11 cellular contexts compared by ENCODE assay signal in the genomic region with DNA sequence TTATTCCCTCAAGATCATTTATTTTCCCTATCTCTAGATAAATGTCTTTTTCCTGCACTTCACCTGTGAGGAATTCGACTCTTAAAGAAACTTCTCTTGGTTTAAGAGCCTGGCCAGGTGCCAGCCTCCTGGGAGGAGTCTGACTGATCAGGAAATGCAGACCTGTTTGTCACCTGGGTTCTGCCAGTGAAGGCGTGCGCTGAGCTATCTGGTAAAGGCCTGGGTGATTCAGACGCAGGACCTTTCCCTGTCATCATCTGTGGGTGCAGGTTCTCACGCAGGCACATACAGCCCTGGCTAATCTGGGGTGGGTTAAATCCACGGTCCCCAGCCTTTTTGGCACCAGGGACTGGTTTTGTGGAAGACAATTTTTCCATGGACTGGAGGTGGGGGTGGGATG.
DNase-seq lines count a peak whose midpoint lies in the region; ATAC-seq and TF ChIP-seq lines count a peak whose summit lies in the region.
"Had no signal": no experiment of that assay in that cellular context is flagged by ENCODE, and none has a peak within 500 bp of the region (broad histone marks: within the 10 kb centered on the region; RNA-seq: fewer than 3 reads in every experiment).

No MANE protein-coding gene starts in this region.

- H3K27ac ChIP-seq in RWPE2 (ENCODE audit: poor library complexity, severe bottlenecking): peak overlapping the region; percentile 25
- peak overlapping the region; percentile 86 for H3K27ac ChIP-seq in smooth muscle cell (ENCODE audit: low read depth)

- H3K4me3 ChIP-seq in RWPE2 (ENCODE audit: severe bottlenecking): no peak overlapping the region
- H3K4me3 ChIP-seq in smooth muscle cell: no peak overlapping the region

- WGBS in smooth muscle cell (ENCODE audit: low lambda C conversion rate): 78% methylated on average over 6 of the region's 6 CpGs

- no peaks in the 10 kb centered on the region for H3K27me3 ChIP-seq in RWPE2 (ENCODE audit: insufficient read depth, poor library complexity, severe bottlenecking)
- H3K27me3 ChIP-seq in smooth muscle cell (ENCODE audit: low read depth): no peaks in the 10 kb centered on the region

- TF ChIP-seq CTCF in RWPE2 (IDR thresholded peaks at IDR 0.05; ENCODE audit: poor library complexity, severe bottlenecking) (no peak), smooth muscle cell (IDR thresholded peaks at IDR 0.05; ENCODE audit: borderline replicate concordance, insufficient read depth, poor library complexity, severe bottlenecking) (no peak)

- H3K79me2 ChIP-seq in smooth muscle cell (ENCODE audit: low read depth): no peaks in the 10 kb centered on the region

- peaks cover 2% of the 10 kb centered on the region for H3F3A ChIP-seq in smooth muscle cell (ENCODE audit: low read depth)

- peak overlapping the region; percentile 59 for H3K4me2 ChIP-seq in smooth muscle cell

- H3K9me3 ChIP-seq in RWPE2 (ENCODE audit: severe bottlenecking) (no peaks in the 10 kb centered on the region), smooth muscle cell (replicated peaks; ENCODE audit: low read depth) (no peaks in the 10 kb centered on the region)

- H2AFZ ChIP-seq in smooth muscle cell (ENCODE audit: low read depth): no peak overlapping the region

- ATAC-seq in RWPE2 (ENCODE audit: low read depth) (peak; percentile 88), GM21528 (IDR thresholded peaks at IDR 0.05; ENCODE audit: low FRiP score, unreplicated experiment) (no peak)
- ATAC-seq in activated CD4-positive, CD25-positive, alpha-beta regulatory T cell treated with anti-CD3 and anti-CD28 coated beads, Interleukin-2, amount 50 U/mL, for 24 hours: no peak

- H3K9ac ChIP-seq in smooth muscle cell (ENCODE audit: low read depth): peak overlapping the region; percentile 62

- no peaks in the 10 kb centered on the region for H4K20me1 ChIP-seq in smooth muscle cell (ENCODE audit: low read depth)

- H3K36me3 ChIP-seq in RWPE2 (ENCODE audit: low read depth): no peaks in the 10 kb centered on the region
- no peaks in the 10 kb centered on the region for H3K36me3 ChIP-seq in smooth muscle cell (ENCODE audit: low read depth)

- DNase-seq in DMS79 treated with DMSO at 0.1 percent for 48 hours (lab: John Stamatoyannopoulos, UW) (peak; percentile 53), RWPE2 (ENCODE audit: low spot score) (peak; percentile 78), kidney tubule cell (ENCODE audit: low spot score) (peak; percentile 87), smooth muscle cell (lab: John Stamatoyannopoulos, UW; ENCODE audit: unreplicated experiment) (no peak), superior temporal gyrus (ENCODE audit: extremely low spot score) (no peak), GM03348 (ENCODE audit: low spot score) (no peak)
- DNase-seq: activated CD4-positive, alpha-beta T cell treated with anti-CD3 and anti-CD28 coated beads for 4 hours; activated naive CD4-positive, alpha-beta T cell treated with Interleukin-2 at 50 U/mL for 16 hours; NCI-H524 treated with DMSO at 0.1 percent for 48 hours had no signal

- H3K4me1 ChIP-seq in RWPE2 (ENCODE audit: insufficient read depth, poor library complexity, severe bottlenecking) (peaks cover 12% of the 10 kb centered on the region), smooth muscle cell (ENCODE audit: low read depth) (peaks cover 5% of the 10 kb centered on the region)

Comparison
In these comparisons a context has a peak if more than half of its experiments do, and no peak if none do; other contexts are left out.
1. DNase-seq: peak in DMS79 treated with DMSO at 0.1 percent for 48 hours (single experiment), RWPE2 (single experiment) and kidney tubule cell (single experiment); none in smooth muscle cell (single experiment), superior temporal gyrus (single experiment) and GM03348 (single experiment).